Comparison of ENCODE assay signal across 9 cellular contexts in the genomic region with DNA sequence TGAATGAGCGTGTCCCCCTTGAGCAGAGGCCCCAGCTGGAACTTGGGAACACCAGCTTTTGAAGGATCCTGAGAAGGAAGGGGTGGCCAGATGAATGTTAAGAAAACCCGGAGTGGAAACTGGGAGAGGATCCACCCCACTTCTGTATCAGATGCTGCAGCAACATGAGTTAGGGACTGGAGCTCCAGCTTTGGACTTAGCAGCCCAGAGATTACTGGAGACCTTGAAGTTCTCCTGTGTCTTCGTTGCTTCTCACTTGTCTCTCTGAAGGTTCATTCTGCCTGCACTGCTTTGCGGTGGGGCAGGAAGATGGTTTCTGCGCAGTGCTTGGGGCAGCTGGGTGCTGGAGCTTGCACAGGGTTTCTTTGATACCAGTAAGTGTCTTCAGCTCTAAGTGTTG. TPM values are rescaled to one million over a fixed set of nuclear protein-coding genes. Genes with fewer than 3 reads are reported as not detected.
DNase-seq lines count a peak whose midpoint lies in the region; ATAC-seq and TF ChIP-seq lines count a peak whose summit lies in the region.
"Had no signal": no experiment of that assay in that cellular context is flagged by ENCODE, and none has a peak within 500 bp of the region (broad histone marks: within the 10 kb centered on the region; RNA-seq: fewer than 3 reads in every experiment).

No MANE protein-coding gene starts in this region.

- no peaks in the 10 kb centered on the region for H3K9me3 ChIP-seq in DND-41 (ENCODE audit: insufficient read depth, low read length, severe bottlenecking)

- CTCF ChIA-PET in activated CD8-positive, alpha-beta T cell treated with anti-CD3 and anti-CD28 coated beads, Interleukin-2, amount 10 ng/mL, durations not matched to agents 7 days and 5 days (lab: Charles Lee), result no interaction called here

- POLR2A ChIA-PET in activated CD8-positive, alpha-beta T cell treated with anti-CD3 and anti-CD28 coated beads, Interleukin-2, amount 10 ng/mL, durations not matched to agents 7 days and 5 days (lab: Charles Lee), result interaction anchor here (0.6 to 0.9 kb wide), 3 partner anchors 9 to 321 kb away, joined by 3 read pairs; no protein-coding TSS in a partner anchor

- no peaks in the 10 kb centered on the region for H3K9me3 Mint-ChIP-seq in activated CD8-positive, alpha-beta T cell treated with anti-CD3 and anti-CD28 coated beads, Interleukin-2, amount 10 ng/mL, durations not matched to agents 7 days and 5 days (ENCODE audit: insufficient read depth)

- no peaks in the 10 kb centered on the region for H3K27me3 Mint-ChIP-seq in activated CD8-positive, alpha-beta T cell treated with anti-CD3 and anti-CD28 coated beads, Interleukin-2, amount 10 ng/mL, durations not matched to agents 7 days and 5 days (ENCODE audit: low read depth)

- H3K4me3 ChIP-seq in DND-41 (ENCODE audit: low read depth in 1 of 2, low read length in 2 of 2), result no peak overlapping the region

- no peak overlapping the region for H3K4me3 Mint-ChIP-seq in activated CD8-positive, alpha-beta T cell treated with anti-CD3 and anti-CD28 coated beads, Interleukin-2, amount 10 ng/mL, durations not matched to agents 7 days and 5 days

- 0 out of 3 replicates have a peak, but pooled peaks have one; percentile 27 for ATAC-seq in DND-41 (ENCODE audit: insufficient read depth, low read depth)
- ATAC-seq in activated CD8-positive, alpha-beta T cell treated with anti-CD3 and anti-CD28 coated beads, Interleukin-2, amount 10 ng/mL, durations not matched to agents 7 days and 5 days, result no peak
- no peak for ATAC-seq in HG03095 (IDR thresholded peaks at IDR 0.05; ENCODE audit: unreplicated experiment)

- H3K36me3 Mint-ChIP-seq in activated CD8-positive, alpha-beta T cell treated with anti-CD3 and anti-CD28 coated beads, Interleukin-2, amount 10 ng/mL, durations not matched to agents 7 days and 5 days (ENCODE audit: low read depth), result peaks cover 40% of the 10 kb centered on the region

- peaks cover 97% of the 10 kb centered on the region for H3K79me2 ChIP-seq in DND-41 (ENCODE audit: insufficient read depth, low read length)

- H3K4me1 ChIP-seq in DND-41 (ENCODE audit: insufficient read depth, low read length), result 0 out of 2 replicates have a peak, but pooled peaks cover under 1% of the 10 kb centered on the region

- no peak overlapping the region for H2AFZ ChIP-seq in DND-41 (ENCODE audit: low read depth, low read length)

- peak overlapping the region; percentile 26 for H3K27ac Mint-ChIP-seq in activated CD8-positive, alpha-beta T cell treated with anti-CD3 and anti-CD28 coated beads, Interleukin-2, amount 10 ng/mL, durations not matched to agents 7 days and 5 days

- TF ChIP-seq CTCF in DND-41 (IDR thresholded peaks at IDR 0.05; ENCODE audit: borderline replicate concordance, extremely low read depth, low read length, poor library complexity, severe bottlenecking), result no peak

- H3K4me1 Mint-ChIP-seq in activated CD8-positive, alpha-beta T cell treated with anti-CD3 and anti-CD28 coated beads, Interleukin-2, amount 10 ng/mL, durations not matched to agents 7 days and 5 days (ENCODE audit: low read depth), result peaks cover 28% of the 10 kb centered on the region

- H3K27ac ChIP-seq in DND-41 (ENCODE audit: low read length), result no peak overlapping the region

- no peak for DNase-seq in DND-41
- peak; percentile 21 to 26 for DNase-seq in Kasumi-1 (lab: John Stamatoyannopoulos, UW)
- no peak for DNase-seq in activated CD8-positive, alpha-beta T cell treated with anti-CD3 and anti-CD28 coated beads, Interleukin-2, amount 10 ng/mL, durations not matched to agents 7 days and 5 days
- peak; percentile 81 for DNase-seq in iPS DF 19.7 (ENCODE audit: low read depth, low spot score)
- DNase-seq in NCI-H1092 (lab: John Stamatoyannopoulos, UW), result no peak
- DNase-seq in middle frontal gyrus (ENCODE audit: extremely low spot score, low spot score), result no peak
- DNase-seq in activated CD4-positive, alpha-beta T cell treated with anti-CD3 and anti-CD28 coated beads, Interleukin-2, amount 50 U/mL, for 4 hours, result no peak
- DNase-seq: activated CD4-positive, alpha-beta T cell treated with anti-CD3 and anti-CD28 coated beads, Interleukin-2, amount 50 U/mL, for 48 hours had no signal

- H3K9ac ChIP-seq in DND-41 (ENCODE audit: low read depth, low read length), result no peak overlapping the region

- no peak overlapping the region for H3K4me2 ChIP-seq in DND-41 (ENCODE audit: insufficient read depth, low read length)

- no peaks in the 10 kb centered on the region for H3K27me3 ChIP-seq in DND-41 (ENCODE audit: insufficient read depth, low read length, poor library complexity)

- H4K20me1 ChIP-seq in DND-41 (ENCODE audit: insufficient read depth, low read length), result peaks cover 60% of the 10 kb centered on the region

- H3K36me3 ChIP-seq in DND-41 (ENCODE audit: insufficient read depth, low read length), result peaks cover 38% of the 10 kb centered on the region

RNA-seq across cellular contexts. Expression of a gene that starts 9.3 kb away (rescaled TPM):
- 10 to 100 TPM; 80.0 to 91.4 TPM for total RNA-seq in activated CD8-positive, alpha-beta T cell treated with anti-CD3 and anti-CD28 coated beads, Interleukin-2, amount 10 ng/mL, durations not matched to agents 7 days and 5 days

Comparison
In these comparisons a context has a peak if more than half of its experiments do, and no peak if none do; other contexts are left out.
1. DNase-seq: peak in Kasumi-1 (2 of 2) and iPS DF 19.7 (single experiment); none in DND-41 (single experiment), activated CD8-positive, alpha-beta T cell treated with anti-CD3 and anti-CD28 coated beads, Interleukin-2, amount 10 ng/mL, durations not matched to agents 7 days and 5 days (single experiment), NCI-H1092 (single experiment), middle frontal gyrus (single experiment) and activated CD4-positive, alpha-beta T cell treated with anti-CD3 and anti-CD28 coated beads, Interleukin-2, amount 50 U/mL, for 4 hours (0 of 2).